Comparison of ENCODE assay signal across 9 cellular contexts in the genomic region with DNA sequence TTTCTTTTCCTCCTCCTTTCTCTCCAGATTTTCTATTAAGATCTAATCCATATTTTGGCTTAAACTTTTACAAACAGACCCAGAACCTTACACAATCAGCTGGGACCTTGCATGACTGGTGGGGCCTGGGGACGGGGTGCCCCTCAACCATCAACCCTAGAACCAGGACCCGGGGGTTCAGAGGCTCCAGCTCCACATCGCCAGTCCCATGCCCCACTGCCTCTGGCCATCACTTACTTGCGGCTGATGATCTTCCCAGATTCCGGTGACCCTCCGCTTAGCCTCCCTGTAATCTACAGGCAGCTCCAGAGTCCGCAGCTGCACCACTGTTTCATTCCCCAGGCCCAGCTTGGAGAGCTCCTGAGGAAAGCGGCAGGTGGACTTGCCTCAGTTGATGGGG. TPM values are rescaled to one million over a fixed set of nuclear protein-coding genes. Genes with fewer than 3 reads are reported as not detected.
"Had no signal": no experiment of that assay in that cellular context is flagged by ENCODE, and none has a peak within 500 bp of the region (broad histone marks: within the 10 kb centered on the region; RNA-seq: fewer than 3 reads in every experiment).

No MANE protein-coding gene starts in this region.

- H3K9ac ChIP-seq: GM23248 had no signal

- H3K27ac Mint-ChIP-seq: H9 had no signal

- DNase-seq: GM23248, GOT3, H9, HCEC 1CT, IMR-90, KG1 had no signal

- H2AFZ ChIP-seq: GM23248 had no signal

- H3K27ac ChIP-seq: GM23248 had no signal

- H3K9me3 Mint-ChIP-seq: H9 had no signal

- H3K4me1 Mint-ChIP-seq: H9 had no signal

- H3K4me3 ChIP-seq: GM23248, K562 had no signal

- H3K4me3 Mint-ChIP-seq: H9 had no signal

RNA-seq across cellular contexts. Expression of a gene that starts 36.8 kb away (rescaled TPM):
- total RNA-seq: GM23248, H4, H9, HT-29, IMR-90 had no signal
- polyA plus RNA-seq: GM23248, IMR-90 had no signal
